In genomic region chr14:67938046-67938445, GRCh38 we compare ENCODE assay signal across 18 cellular contexts.
"Had no signal": no experiment of that assay in that cellular context is flagged by ENCODE, and none has a peak within 500 bp of the region (broad histone marks: within the 10 kb centered on the region; RNA-seq: fewer than 3 reads in every experiment).

No MANE protein-coding gene starts in this region.

- H3K36me3 ChIP-seq: esophagus squamous epithelium, right lobe of liver, stomach, WERI-Rb-1 had no signal

- H3K27ac Mint-ChIP-seq: activated CD4-positive, alpha-beta memory T cell treated with anti-CD3 and anti-CD28 coated beads for 36 hours; activated CD4-positive, alpha-beta T cell treated with anti-CD3 and anti-CD28 coated beads for 36 hours; activated naive CD4-positive, alpha-beta T cell treated with anti-CD3 and anti-CD28 coated beads, Interleukin-2, amount 50 U/mL, for 24 hours; activated T-cell treated with anti-CD3 and anti-CD28 coated beads, Interleukin-2, amount 50 U/mL, for 24 hours; T-cell had no signal

- H3K27me3 ChIP-seq: esophagus squamous epithelium, foreskin keratinocyte, right lobe of liver, stomach had no signal

- H3K9me3 ChIP-seq: esophagus squamous epithelium, psoas muscle, right lobe of liver, stomach had no signal

- FAIRE-seq: endothelial cell of umbilical vein had no signal

- H3K4me3 ChIP-seq: esophagus squamous epithelium, psoas muscle, right lobe of liver, stomach had no signal

- H3K27ac ChIP-seq: foreskin keratinocyte, psoas muscle, right lobe of liver, stomach, WERI-Rb-1 had no signal

- H3K27me3 Mint-ChIP-seq: activated CD4-positive, alpha-beta memory T cell treated with anti-CD3 and anti-CD28 coated beads for 36 hours; activated CD4-positive, alpha-beta T cell treated with anti-CD3 and anti-CD28 coated beads for 36 hours; activated naive CD4-positive, alpha-beta T cell treated with anti-CD3 and anti-CD28 coated beads, Interleukin-2, amount 50 U/mL, for 24 hours; activated T-cell treated with anti-CD3 and anti-CD28 coated beads, Interleukin-2, amount 50 U/mL, for 24 hours; T-cell had no signal

- ATAC-seq: activated CD4-positive, alpha-beta T cell treated with anti-CD3 and anti-CD28 coated beads for 36 hours; foreskin keratinocyte; psoas muscle; right lobe of liver; T-cell had no signal

- H3K36me3 Mint-ChIP-seq: activated CD4-positive, alpha-beta memory T cell treated with anti-CD3 and anti-CD28 coated beads for 36 hours; activated naive CD4-positive, alpha-beta T cell treated with anti-CD3 and anti-CD28 coated beads, Interleukin-2, amount 50 U/mL, for 24 hours; T-cell had no signal

- H3K9me3 Mint-ChIP-seq: activated CD4-positive, alpha-beta memory T cell treated with anti-CD3 and anti-CD28 coated beads for 36 hours; activated naive CD4-positive, alpha-beta T cell treated with anti-CD3 and anti-CD28 coated beads, Interleukin-2, amount 50 U/mL, for 24 hours; activated T-cell treated with anti-CD3 and anti-CD28 coated beads, Interleukin-2, amount 50 U/mL, for 24 hours; neural crest cell; T-cell had no signal

- DNase-seq: activated CD4-positive, alpha-beta memory T cell treated with anti-CD3 and anti-CD28 coated beads for 36 hours; activated CD4-positive, alpha-beta T cell treated with anti-CD3 and anti-CD28 coated beads for 36 hours; activated effector memory CD4-positive, alpha-beta T cell treated with anti-CD3 and anti-CD28 coated beads, Interleukin-2, amount 50 U/mL, for 16 hours; activated T-cell treated with anti-CD3 and anti-CD28 coated beads, Interleukin-2, amount 50 U/mL, for 24 hours; central memory CD4-positive, alpha-beta T cell; cortex of kidney; effector CD8-positive, alpha-beta T cell; esophagus squamous epithelium; foreskin keratinocyte; psoas muscle; right lobe of liver; stomach; T-cell; T-helper 9 cell; WERI-Rb-1 had no signal

- H3K4me3 Mint-ChIP-seq: activated CD4-positive, alpha-beta memory T cell treated with anti-CD3 and anti-CD28 coated beads for 36 hours; activated CD4-positive, alpha-beta T cell treated with anti-CD3 and anti-CD28 coated beads for 36 hours; activated naive CD4-positive, alpha-beta T cell treated with anti-CD3 and anti-CD28 coated beads, Interleukin-2, amount 50 U/mL, for 24 hours; activated T-cell treated with anti-CD3 and anti-CD28 coated beads, Interleukin-2, amount 50 U/mL, for 24 hours; neural crest cell; T-cell had no signal
